ENCODE assay signal across 8 cellular contexts in the genomic region with DNA sequence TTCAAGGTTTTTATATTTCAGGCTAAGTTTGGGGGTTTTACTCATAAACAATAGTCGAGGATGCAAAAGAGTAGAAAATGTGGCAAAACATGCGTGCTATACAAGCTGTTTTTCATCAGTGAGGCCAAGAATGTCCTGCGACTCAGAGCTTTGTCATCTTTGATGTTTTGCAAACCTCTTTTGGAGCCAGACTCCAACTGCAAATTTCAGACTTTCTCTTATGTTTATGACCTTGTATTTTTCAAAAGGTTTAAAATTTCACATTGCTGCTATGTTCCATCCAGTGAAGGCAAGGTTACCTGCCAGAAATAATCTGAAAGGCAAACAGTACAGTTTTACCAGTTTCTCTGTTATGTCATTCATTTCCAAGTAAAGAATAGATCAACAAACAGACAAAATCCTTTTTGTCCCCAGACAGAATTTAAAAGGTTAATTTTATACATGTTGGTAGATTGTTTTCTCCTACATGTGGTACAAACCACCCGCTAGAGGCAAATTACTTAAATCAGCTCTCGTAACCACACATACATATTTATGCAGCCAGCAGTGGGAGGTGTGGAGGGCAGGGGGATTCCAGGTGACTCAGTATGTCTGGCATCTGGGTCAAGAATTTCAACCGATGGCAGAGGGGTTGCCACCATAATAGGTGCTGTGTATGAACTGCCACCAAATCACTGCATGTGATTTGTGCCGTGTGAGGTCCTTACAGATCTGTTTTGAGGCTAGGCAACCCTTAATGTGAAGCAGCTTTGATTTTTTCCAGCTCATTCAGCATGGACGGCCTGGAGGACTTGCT.
A peak's percentile ranks its signal among the peaks of the same experiment; 100 is the strongest.
DNase-seq lines count a peak whose midpoint lies in the region; ATAC-seq and TF ChIP-seq lines count a peak whose summit lies in the region.

No MANE protein-coding gene starts in this region.

- TF ChIP-seq CTCF in body of pancreas (IDR thresholded peaks at IDR 0.05) (peak in 3 of 7 experiments; percentile 26 to 33 (median 27)), ovary (IDR thresholded peaks at IDR 0.05) (peak in 1 of 3 donors; percentile 18), transverse colon (IDR thresholded peaks at IDR 0.05) (no peak)

- no peaks in the 10 kb centered on the region for H3K9me3 ChIP-seq in body of pancreas
- H3K9me3 ChIP-seq in ovary, result no peaks in the 10 kb centered on the region
- H3K9me3 ChIP-seq in transverse colon, result no peaks in the 10 kb centered on the region

- TF ChIP-seq EP300 in ovary (IDR thresholded peaks at IDR 0.05) (no peak), transverse colon (IDR thresholded peaks at IDR 0.05; ENCODE audit: low read depth) (no peak)

- intact Hi-C loops in body of pancreas (cut with DNase I), result no loop called here
- intact Hi-C loops in ovary (cut with DNase I), result no loop called here
- intact Hi-C loops in transverse colon (cut with DNase I; ENCODE audit: low total_unique reads), result no loop called here

- in situ Hi-C loops in G401 (cut with HindIII; ENCODE audit: low sequenced_read_pairs), result no loop called here
- in situ Hi-C loops in transverse colon (cut with MboI; ENCODE audit: low pct_ligation_motif_present in 1 of 4, low pct_unique_long_range_greater_than_20kb in 1 of 4, low sequenced_read_pairs in 3 of 4), result loop anchor here in 1 of 4 donors (25.0 kb wide), 1 partner anchor 191 kb away; no protein-coding TSS in a partner anchor

- TF ChIP-seq POLR2A in body of pancreas (IDR thresholded peaks at IDR 0.05) (peak in 1 of 3 donors; percentile 29), ovary (IDR thresholded peaks at IDR 0.05) (no peak), transverse colon (IDR thresholded peaks at IDR 0.05) (no peak)

- no peak overlapping the region for H3K4me3 ChIP-seq in body of pancreas
- H3K4me3 ChIP-seq in ovary, result no peak overlapping the region
- no peak overlapping the region for H3K4me3 ChIP-seq in transverse colon

- H3K27ac ChIP-seq in body of pancreas (peak overlapping the region; percentile 36 to 76 (median 50)), ovary (peak overlapping the region; percentile 11 to 71), transverse colon (no peak overlapping the region)

- no peaks in the 10 kb centered on the region for H3K27me3 ChIP-seq in body of pancreas
- no peaks in the 10 kb centered on the region for H3K27me3 ChIP-seq in ovary
- no peaks in the 10 kb centered on the region for H3K27me3 ChIP-seq in transverse colon

- H3K36me3 ChIP-seq in body of pancreas (replicated peaks in 1 of 2; ENCODE audit: insufficient read depth in 1 of 2, low read depth in 2 of 2), result no peaks in the 10 kb centered on the region
- no peaks in the 10 kb centered on the region for H3K36me3 ChIP-seq in ovary
- no peaks in the 10 kb centered on the region for H3K36me3 ChIP-seq in transverse colon

- H3K4me1 ChIP-seq in body of pancreas (peaks cover 32% of the 10 kb centered on the region), ovary (ENCODE audit: insufficient read depth) (peaks cover 3% of the 10 kb centered on the region), transverse colon (no peaks in the 10 kb centered on the region)

- DNase-seq in EL, result peak; percentile 91
- DNase-seq in LHCN-M2 (ENCODE audit: low read depth), result peak; percentile 88
- DNase-seq in body of pancreas, result peak; percentile 50 to 72 (median 55)
- no peak for DNase-seq in ovary
- DNase-seq in G401 (ENCODE audit: low spot score), result no peak
- no peak for DNase-seq in NCI-H1694 treated with DMSO at 0.1 percent for 48 hours (lab: John Stamatoyannopoulos, UW)
- no peak for DNase-seq in transverse colon
- no peak for DNase-seq in NCI-H1436 (lab: John Stamatoyannopoulos, UW)

- peak; percentile 95 for ATAC-seq in body of pancreas

- WGBS in body of pancreas, 2 donors, result 22 to 38% methylated on average over 7 to 8 of the region's 8 CpGs
- WGBS in ovary, 3 donors, result 10 to 16% (median 11%) methylated on average over 8 of the region's 8 CpGs
- 38 to 61% methylated on average over 5 to 8 of the region's 8 CpGs for WGBS in transverse colon (ENCODE audit: low coverage in 1 of 2), 2 donors

Comparison
In these comparisons a context has a peak if more than half of its experiments do, and no peak if none do; other contexts are left out.
1. DNase-seq: peak in EL (single experiment), LHCN-M2 (single experiment) and body of pancreas (4 of 4); none in ovary (0 of 5), G401 (single experiment), NCI-H1694 treated with DMSO at 0.1 percent for 48 hours (single experiment), transverse colon (single experiment) and NCI-H1436 (single experiment).
2. H3K27ac ChIP-seq: peak in body of pancreas (4 of 4) and ovary (2 of 2); none in transverse colon (0 of 4).